ENCODE assay signal across 19 cellular contexts in genomic region chr1:97913506-97913905, GRCh38.
"Had no signal": no experiment of that assay in that cellular context is flagged by ENCODE, and none has a peak within 500 bp of the region (broad histone marks: within the 10 kb centered on the region; RNA-seq: fewer than 3 reads in every experiment).

No MANE protein-coding gene starts in this region.

- DNase-seq: dermis blood vessel endothelial cell; erythroblast; foreskin keratinocyte; head of caudate nucleus; kidney; left cardiac atrium; naive thymus-derived CD4-positive, alpha-beta T cell; nephron progenitor cell; psoas muscle; retina; right lobe of liver; stimulated activated CD4-positive, alpha-beta T cell treated with anti-CD3 and anti-CD28 coated beads, Interleukin-4, amount 100 ng/mL, for 1 hour; stimulated activated CD8-positive, alpha-beta memory T cell treated with anti-CD3 and anti-CD28 coated beads, Interleukin-4, amount 100 ng/mL, for 48 hours; testis had no signal

- H3K4me2 ChIP-seq: hepatocyte had no signal

- H3K4me3 ChIP-seq: hepatocyte, psoas muscle, right lobe of liver, testis, tibial nerve had no signal

- H3K27ac Mint-ChIP-seq: naive thymus-derived CD4-positive, alpha-beta T cell; nephron progenitor cell; stimulated activated effector memory CD8-positive, alpha-beta T cell treated with anti-CD3 and anti-CD28 coated beads, Interleukin-12 subunit alpha, Interleukin-12 subunit beta, amount 100 ng/mL, for 72 hours; stimulated activated naive CD8-positive, alpha-beta T cell treated with anti-CD3 and anti-CD28 coated beads, Interleukin-15, Interleukin-2, amounts not matched to agents 100 ng/mL and 50 ng/mL, for 24 hours had no signal

- H3K9me3 ChIP-seq: neutrophil, psoas muscle, right lobe of liver, testis, tibial nerve had no signal

- H3K9me3 Mint-ChIP-seq: naive thymus-derived CD4-positive, alpha-beta T cell; nephron progenitor cell; stimulated activated effector memory CD8-positive, alpha-beta T cell treated with anti-CD3 and anti-CD28 coated beads, Interleukin-12 subunit alpha, Interleukin-12 subunit beta, amount 100 ng/mL, for 72 hours; stimulated activated naive CD8-positive, alpha-beta T cell treated with anti-CD3 and anti-CD28 coated beads, Interleukin-15, Interleukin-2, amounts not matched to agents 100 ng/mL and 50 ng/mL, for 24 hours had no signal

- H3K27me3 Mint-ChIP-seq: naive thymus-derived CD4-positive, alpha-beta T cell; stimulated activated naive CD8-positive, alpha-beta T cell treated with anti-CD3 and anti-CD28 coated beads, Interleukin-15, Interleukin-2, amounts not matched to agents 100 ng/mL and 50 ng/mL, for 24 hours had no signal

- H3K36me3 Mint-ChIP-seq: stimulated activated effector memory CD8-positive, alpha-beta T cell treated with anti-CD3 and anti-CD28 coated beads, Interleukin-12 subunit alpha, Interleukin-12 subunit beta, amount 100 ng/mL, for 72 hours had no signal

- H3K27me3 ChIP-seq: foreskin keratinocyte, neutrophil, right lobe of liver, testis, tibial nerve had no signal

- H3K4me3 Mint-ChIP-seq: nephron progenitor cell; stimulated activated effector memory CD8-positive, alpha-beta T cell treated with anti-CD3 and anti-CD28 coated beads, Interleukin-12 subunit alpha, Interleukin-12 subunit beta, amount 100 ng/mL, for 72 hours; stimulated activated naive CD8-positive, alpha-beta T cell treated with anti-CD3 and anti-CD28 coated beads, Interleukin-15, Interleukin-2, amounts not matched to agents 100 ng/mL and 50 ng/mL, for 24 hours had no signal

- ATAC-seq: foreskin keratinocyte; left cardiac atrium; naive thymus-derived CD4-positive, alpha-beta T cell; psoas muscle; right lobe of liver; stimulated activated effector memory CD8-positive, alpha-beta T cell treated with anti-CD3 and anti-CD28 coated beads, Interleukin-12 subunit alpha, Interleukin-12 subunit beta, amount 100 ng/mL, for 72 hours had no signal

- H3K27ac ChIP-seq: foreskin keratinocyte, hepatocyte, neutrophil, psoas muscle, right lobe of liver, testis, tibial nerve had no signal

- H2AFZ ChIP-seq: hepatocyte had no signal

- H3K36me3 ChIP-seq: neutrophil, right lobe of liver, tibial nerve had no signal

- H3K4me1 ChIP-seq: foreskin keratinocyte, testis had no signal
